1 cellular context compared by ENCODE assay signal in the genomic region with DNA sequence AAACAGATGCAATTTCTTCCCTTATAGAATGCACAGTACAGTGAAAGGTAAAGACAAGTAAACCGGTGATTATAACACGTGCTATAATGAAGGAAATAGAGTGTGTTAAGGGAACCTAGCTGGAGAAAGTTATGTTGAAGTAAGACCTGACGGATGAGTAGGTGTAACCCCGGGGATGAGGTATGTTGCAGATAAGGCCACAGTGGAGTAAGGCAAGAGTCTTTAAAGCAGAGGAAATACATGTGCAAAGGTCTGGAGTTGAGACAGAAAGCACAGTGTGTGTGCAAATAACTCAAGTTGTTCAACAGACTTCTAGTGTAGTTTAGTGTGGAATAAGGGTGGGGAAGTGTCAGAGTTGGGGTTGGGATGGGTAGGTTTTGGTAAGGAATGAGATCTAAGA.
TF ChIP-seq lines count a peak whose summit lies in the region.

No MANE protein-coding gene starts in this region.

TF ChIP-seq in HepG2, 621 proteins besides CTCF, POLR2A, EP300 and RAD21:
- TF ChIP-seq, protein P1, sequence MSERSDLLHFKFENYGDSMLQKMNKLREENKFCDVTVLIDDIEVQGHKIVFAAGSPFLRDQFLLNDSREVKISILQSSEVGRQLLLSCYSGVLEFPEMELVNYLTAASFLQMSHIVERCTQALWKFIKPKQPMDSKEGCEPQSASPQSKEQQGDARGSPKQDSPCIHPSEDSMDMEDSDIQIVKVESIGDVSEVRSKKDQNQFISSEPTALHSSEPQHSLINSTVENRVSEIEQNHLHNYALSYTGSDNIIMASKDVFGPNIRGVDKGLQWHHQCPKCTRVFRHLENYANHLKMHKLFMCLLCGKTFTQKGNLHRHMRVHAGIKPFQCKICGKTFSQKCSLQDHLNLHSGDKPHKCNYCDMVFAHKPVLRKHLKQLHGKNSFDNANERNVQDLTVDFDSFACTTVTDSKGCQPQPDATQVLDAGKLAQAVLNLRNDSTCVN (CRISPR knock-in tag; IDR thresholded peaks at IDR 0.05; ENCODE audit: borderline replicate concordance), result no peak
- TF ChIP-seq ZNF674 (CRISPR knock-in tag; IDR thresholded peaks at IDR 0.05; ENCODE audit: low read depth) (no peak), ZNF350 (CRISPR knock-in tag; IDR thresholded peaks at IDR 0.05; ENCODE audit: borderline replicate concordance, low read depth) (no peak), SIX4 (CRISPR knock-in tag; IDR thresholded peaks at IDR 0.05) (no peak), ZNF776 (CRISPR knock-in tag; IDR thresholded peaks at IDR 0.05) (no peak), ZNF619 (CRISPR knock-in tag; IDR thresholded peaks at IDR 0.05) (no peak), ZFP41 (CRISPR knock-in tag; IDR thresholded peaks at IDR 0.05; ENCODE audit: borderline replicate concordance) (no peak), FOXJ3 (CRISPR knock-in tag; IDR thresholded peaks at IDR 0.05; ENCODE audit: borderline replicate concordance) (no peak), ZNF607 (CRISPR knock-in tag; IDR thresholded peaks at IDR 0.05; ENCODE audit: borderline replicate concordance) (no peak), SMARCC2 (IDR thresholded peaks at IDR 0.05) (no peak), CAMTA2 (CRISPR knock-in tag; IDR thresholded peaks at IDR 0.05; ENCODE audit: borderline replicate concordance) (no peak), ISX (CRISPR knock-in tag; conservative IDR thresholded peaks at IDR 0.05) (no peak), ZNF333 (CRISPR knock-in tag; IDR thresholded peaks at IDR 0.05; ENCODE audit: borderline replicate concordance) (no peak), ETV6 (CRISPR knock-in tag; conservative IDR thresholded peaks at IDR 0.05) (no peak), ZNF558 (CRISPR knock-in tag; IDR thresholded peaks at IDR 0.05; ENCODE audit: borderline replicate concordance) (no peak), ZNF329 (CRISPR knock-in tag; IDR thresholded peaks at IDR 0.05; ENCODE audit: low read depth) (no peak)
- TF ChIP-seq, protein P2, sequence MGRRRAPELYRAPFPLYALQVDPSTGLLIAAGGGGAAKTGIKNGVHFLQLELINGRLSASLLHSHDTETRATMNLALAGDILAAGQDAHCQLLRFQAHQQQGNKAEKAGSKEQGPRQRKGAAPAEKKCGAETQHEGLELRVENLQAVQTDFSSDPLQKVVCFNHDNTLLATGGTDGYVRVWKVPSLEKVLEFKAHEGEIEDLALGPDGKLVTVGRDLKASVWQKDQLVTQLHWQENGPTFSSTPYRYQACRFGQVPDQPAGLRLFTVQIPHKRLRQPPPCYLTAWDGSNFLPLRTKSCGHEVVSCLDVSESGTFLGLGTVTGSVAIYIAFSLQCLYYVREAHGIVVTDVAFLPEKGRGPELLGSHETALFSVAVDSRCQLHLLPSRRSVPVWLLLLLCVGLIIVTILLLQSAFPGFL (CRISPR knock-in tag; IDR thresholded peaks at IDR 0.05), result no peak
- TF ChIP-seq, protein P3, sequence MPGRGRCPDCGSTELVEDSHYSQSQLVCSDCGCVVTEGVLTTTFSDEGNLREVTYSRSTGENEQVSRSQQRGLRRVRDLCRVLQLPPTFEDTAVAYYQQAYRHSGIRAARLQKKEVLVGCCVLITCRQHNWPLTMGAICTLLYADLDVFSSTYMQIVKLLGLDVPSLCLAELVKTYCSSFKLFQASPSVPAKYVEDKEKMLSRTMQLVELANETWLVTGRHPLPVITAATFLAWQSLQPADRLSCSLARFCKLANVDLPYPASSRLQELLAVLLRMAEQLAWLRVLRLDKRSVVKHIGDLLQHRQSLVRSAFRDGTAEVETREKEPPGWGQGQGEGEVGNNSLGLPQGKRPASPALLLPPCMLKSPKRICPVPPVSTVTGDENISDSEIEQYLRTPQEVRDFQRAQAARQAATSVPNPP (CRISPR knock-in tag; IDR thresholded peaks at IDR 0.05), result no peak
- TF ChIP-seq, protein P4, sequence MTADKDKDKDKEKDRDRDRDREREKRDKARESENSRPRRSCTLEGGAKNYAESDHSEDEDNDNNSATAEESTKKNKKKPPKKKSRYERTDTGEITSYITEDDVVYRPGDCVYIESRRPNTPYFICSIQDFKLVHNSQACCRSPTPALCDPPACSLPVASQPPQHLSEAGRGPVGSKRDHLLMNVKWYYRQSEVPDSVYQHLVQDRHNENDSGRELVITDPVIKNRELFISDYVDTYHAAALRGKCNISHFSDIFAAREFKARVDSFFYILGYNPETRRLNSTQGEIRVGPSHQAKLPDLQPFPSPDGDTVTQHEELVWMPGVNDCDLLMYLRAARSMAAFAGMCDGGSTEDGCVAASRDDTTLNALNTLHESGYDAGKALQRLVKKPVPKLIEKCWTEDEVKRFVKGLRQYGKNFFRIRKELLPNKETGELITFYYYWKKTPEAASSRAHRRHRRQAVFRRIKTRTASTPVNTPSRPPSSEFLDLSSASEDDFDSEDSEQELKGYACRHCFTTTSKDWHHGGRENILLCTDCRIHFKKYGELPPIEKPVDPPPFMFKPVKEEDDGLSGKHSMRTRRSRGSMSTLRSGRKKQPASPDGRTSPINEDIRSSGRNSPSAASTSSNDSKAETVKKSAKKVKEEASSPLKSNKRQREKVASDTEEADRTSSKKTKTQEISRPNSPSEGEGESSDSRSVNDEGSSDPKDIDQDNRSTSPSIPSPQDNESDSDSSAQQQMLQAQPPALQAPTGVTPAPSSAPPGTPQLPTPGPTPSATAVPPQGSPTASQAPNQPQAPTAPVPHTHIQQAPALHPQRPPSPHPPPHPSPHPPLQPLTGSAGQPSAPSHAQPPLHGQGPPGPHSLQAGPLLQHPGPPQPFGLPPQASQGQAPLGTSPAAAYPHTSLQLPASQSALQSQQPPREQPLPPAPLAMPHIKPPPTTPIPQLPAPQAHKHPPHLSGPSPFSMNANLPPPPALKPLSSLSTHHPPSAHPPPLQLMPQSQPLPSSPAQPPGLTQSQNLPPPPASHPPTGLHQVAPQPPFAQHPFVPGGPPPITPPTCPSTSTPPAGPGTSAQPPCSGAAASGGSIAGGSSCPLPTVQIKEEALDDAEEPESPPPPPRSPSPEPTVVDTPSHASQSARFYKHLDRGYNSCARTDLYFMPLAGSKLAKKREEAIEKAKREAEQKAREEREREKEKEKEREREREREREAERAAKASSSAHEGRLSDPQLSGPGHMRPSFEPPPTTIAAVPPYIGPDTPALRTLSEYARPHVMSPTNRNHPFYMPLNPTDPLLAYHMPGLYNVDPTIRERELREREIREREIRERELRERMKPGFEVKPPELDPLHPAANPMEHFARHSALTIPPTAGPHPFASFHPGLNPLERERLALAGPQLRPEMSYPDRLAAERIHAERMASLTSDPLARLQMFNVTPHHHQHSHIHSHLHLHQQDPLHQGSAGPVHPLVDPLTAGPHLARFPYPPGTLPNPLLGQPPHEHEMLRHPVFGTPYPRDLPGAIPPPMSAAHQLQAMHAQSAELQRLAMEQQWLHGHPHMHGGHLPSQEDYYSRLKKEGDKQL (CRISPR knock-in tag; IDR thresholded peaks at IDR 0.05; ENCODE audit: low read depth), result no peak
- TF ChIP-seq, protein P5, sequence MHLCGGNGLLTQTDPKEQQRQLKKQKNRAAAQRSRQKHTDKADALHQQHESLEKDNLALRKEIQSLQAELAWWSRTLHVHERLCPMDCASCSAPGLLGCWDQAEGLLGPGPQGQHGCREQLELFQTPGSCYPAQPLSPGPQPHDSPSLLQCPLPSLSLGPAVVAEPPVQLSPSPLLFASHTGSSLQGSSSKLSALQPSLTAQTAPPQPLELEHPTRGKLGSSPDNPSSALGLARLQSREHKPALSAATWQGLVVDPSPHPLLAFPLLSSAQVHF (CRISPR knock-in tag; IDR thresholded peaks at IDR 0.05), result no peak
